16 cellular contexts compared by ENCODE assay signal in the genomic region with DNA sequence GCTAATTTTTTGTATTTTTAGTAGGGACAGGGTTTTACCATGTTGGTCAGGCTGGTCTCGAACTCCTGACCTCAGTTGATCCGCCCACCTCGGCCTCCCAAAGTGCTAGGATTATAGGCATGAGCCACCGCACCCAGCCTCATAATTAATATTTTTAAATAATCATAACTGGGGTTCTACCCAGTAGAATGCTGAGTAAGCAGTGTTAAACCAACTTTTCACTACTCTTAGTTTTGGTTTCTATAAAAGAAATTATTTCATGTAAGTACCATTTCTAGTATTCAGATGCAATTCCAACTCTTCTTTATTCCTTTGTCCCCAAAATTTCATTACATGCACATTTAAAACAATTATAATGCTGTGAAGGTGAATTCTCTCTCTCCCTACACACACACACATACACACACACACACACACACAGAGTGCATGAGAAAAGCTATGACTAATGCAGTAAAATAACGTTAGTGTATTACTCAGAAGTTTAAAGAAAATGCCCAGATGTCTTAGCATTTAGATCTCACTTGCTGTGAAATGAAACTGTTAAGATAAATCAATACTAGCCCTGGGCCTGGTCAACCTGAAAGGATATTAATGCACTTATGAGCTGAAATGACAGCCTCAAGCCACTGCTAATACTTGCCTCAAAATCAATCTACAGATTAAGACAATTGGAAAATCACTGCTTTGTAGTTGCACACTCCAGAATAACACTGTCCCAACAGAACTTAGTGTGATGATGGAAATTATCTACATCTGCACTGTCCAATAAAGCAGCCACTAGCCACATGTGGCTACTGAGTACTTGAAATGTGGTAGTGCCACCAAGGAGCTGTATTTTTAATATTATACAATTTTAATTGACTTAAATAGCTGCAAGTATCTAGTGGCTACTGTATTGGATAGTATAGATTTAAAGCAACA. TPM values are rescaled to one million over a fixed set of nuclear protein-coding genes. Genes with fewer than 3 reads are reported as not detected.
DNase-seq lines count a peak whose midpoint lies in the region; ATAC-seq and TF ChIP-seq lines count a peak whose summit lies in the region.
"Had no signal": no experiment of that assay in that cellular context is flagged by ENCODE, and none has a peak within 500 bp of the region (broad histone marks: within the 10 kb centered on the region; RNA-seq: fewer than 3 reads in every experiment).

No MANE protein-coding gene starts in this region.

- TF ChIP-seq EP300 in sigmoid colon (IDR thresholded peaks at IDR 0.05), result no peak

- TF ChIP-seq POLR2A in sigmoid colon (IDR thresholded peaks at IDR 0.05), result no peak

- no peak for ATAC-seq in Right ventricle myocardium superior (ENCODE audit: poor library complexity)
- ATAC-seq: T-cell had no signal

- H3K9me3 ChIP-seq in sigmoid colon, result no peaks in the 10 kb centered on the region
- no peaks in the 10 kb centered on the region for H3K9me3 ChIP-seq in WERI-Rb-1 (ENCODE audit: severe bottlenecking)
- H3K9me3 ChIP-seq: uterus had no signal

- no peaks in the 10 kb centered on the region for H3K36me3 Mint-ChIP-seq in activated T-cell treated with anti-CD3 and anti-CD28 coated beads, Interleukin-2, amount 50 U/mL, for 24 hours (ENCODE audit: low read depth)
- H3K36me3 Mint-ChIP-seq: T-cell had no signal

- no peak for TF ChIP-seq CTCF in brain microvascular endothelial cell (IDR thresholded peaks at IDR 0.05; ENCODE audit: low read depth, low read length, missing control alignments)
- no peak for TF ChIP-seq CTCF in sigmoid colon (IDR thresholded peaks at IDR 0.05)
- no peak for TF ChIP-seq CTCF in WERI-Rb-1 (IDR thresholded peaks at IDR 0.05; ENCODE audit: low read depth, low read length)

- H3K9me3 Mint-ChIP-seq in activated T-cell treated with anti-CD3 and anti-CD28 coated beads, Interleukin-2, amount 50 U/mL, for 24 hours, result no peaks in the 10 kb centered on the region
- H3K9me3 Mint-ChIP-seq: T-cell had no signal

- H3K36me3 ChIP-seq in brain microvascular endothelial cell (replicated peaks), result no peaks in the 10 kb centered on the region
- H3K36me3 ChIP-seq in sigmoid colon, result peaks cover 0 to 27% (median 5%) of the 10 kb centered on the region in 4 donors
- H3K36me3 ChIP-seq in WERI-Rb-1, result peaks cover 14% of the 10 kb centered on the region
- H3K36me3 ChIP-seq: uterus had no signal

- H3K4me3 Mint-ChIP-seq in activated T-cell treated with anti-CD3 and anti-CD28 coated beads, Interleukin-2, amount 50 U/mL, for 24 hours, result no peak overlapping the region
- H3K4me3 Mint-ChIP-seq: T-cell had no signal

- 70 to 79% methylated on average over 5 of the region's 5 CpGs for whole genome bisulfite sequencing in sigmoid colon, 2 donors

- H3K27ac ChIP-seq in brain microvascular endothelial cell (no peak overlapping the region), sigmoid colon (no peak overlapping the region), WERI-Rb-1 (no peak overlapping the region)
- H3K27ac ChIP-seq: uterus had no signal

- H3K27me3 Mint-ChIP-seq in activated T-cell treated with anti-CD3 and anti-CD28 coated beads, Interleukin-2, amount 50 U/mL, for 24 hours, result peaks cover 36% of the 10 kb centered on the region

- H3K27me3 ChIP-seq in brain microvascular endothelial cell (replicated peaks) (no peaks in the 10 kb centered on the region), sigmoid colon (no peaks in the 10 kb centered on the region), WERI-Rb-1 (ENCODE audit: insufficient read depth, low read depth, severe bottlenecking) (no peaks in the 10 kb centered on the region)
- H3K27me3 ChIP-seq: uterus had no signal

- in situ Hi-C loops in brain microvascular endothelial cell (cut with HindIII; ENCODE audit: low pct_ligation_motif_present, low sequenced_read_pairs), result no loop called here

- intact Hi-C loops in sigmoid colon (cut with DNase I) (no loop called here), Right ventricle myocardium superior (cut with DNase I) (no loop called here)

- peaks cover 0 to 7% (median 2%) of the 10 kb centered on the region in 4 donors for H3K4me1 ChIP-seq in sigmoid colon
- H3K4me1 ChIP-seq: uterus had no signal

- no peaks in the 10 kb centered on the region for H3K4me1 Mint-ChIP-seq in activated T-cell treated with anti-CD3 and anti-CD28 coated beads, Interleukin-2, amount 50 U/mL, for 24 hours (ENCODE audit: low read depth)

- no peak overlapping the region for H3K4me3 ChIP-seq in brain microvascular endothelial cell (ENCODE audit: low read depth, low read length)
- no peak overlapping the region for H3K4me3 ChIP-seq in sigmoid colon
- H3K4me3 ChIP-seq in WERI-Rb-1 (ENCODE audit: low read depth, low read length), result no peak overlapping the region
- H3K4me3 ChIP-seq: uterus had no signal

- peak; percentile 51 for DNase-seq in AG08395 (ENCODE audit: low spot score)
- peak; percentile 15 for DNase-seq in HS-27A (ENCODE audit: low read depth)
- DNase-seq in brain microvascular endothelial cell, result peak; percentile 69
- DNase-seq in iris pigment epithelial cell (ENCODE audit: low read depth), result peak; percentile 72
- DNase-seq in sigmoid colon, result no peak
- no peak for DNase-seq in Right ventricle myocardium superior
- DNase-seq in activated T-cell treated with anti-CD3 and anti-CD28 coated beads, Interleukin-2, amount 50 U/mL, for 24 hours, result no peak
- DNase-seq in WERI-Rb-1, result no peak
- DNase-seq: activated CD4-positive, alpha-beta T cell treated with anti-CD3 and anti-CD28 coated beads for 4 hours; activated effector memory CD4-positive, alpha-beta T cell treated with Interleukin-2 at 50 U/mL for 16 hours; C1 segment of cervical spinal cord; cerebellar nuclear complex; GF-D8; NCI-H2081; T-cell; uterus had no signal

- no peak overlapping the region for H3K27ac Mint-ChIP-seq in activated T-cell treated with anti-CD3 and anti-CD28 coated beads, Interleukin-2, amount 50 U/mL, for 24 hours
- H3K27ac Mint-ChIP-seq: T-cell had no signal

RNA-seq across cellular contexts. Expression of gene PTPN21, which starts 36.0 kb away (rescaled TPM):
- 10 to 100 TPM; 13.7 to 29.1 (median 17.5) TPM for total RNA-seq in sigmoid colon
- 10 to 100 TPM in 1 of 3 donors, 1 to 10 TPM in 2; 7.3 to 12.6 (median 9.5) TPM for polyA plus RNA-seq in sigmoid colon
- total RNA-seq in Right ventricle myocardium superior, result 32.2 TPM

RNA-seq across cellular contexts. Expression of gene ZC3H14, which starts 44.0 kb away (rescaled TPM):
- total RNA-seq in sigmoid colon (10 to 100 TPM; 80.4 to 89.5 (median 83.7) TPM), Right ventricle myocardium superior (36.6 TPM)
- 10 to 100 TPM; 23.4 to 30.6 (median 25.0) TPM for polyA plus RNA-seq in sigmoid colon

Comparison
In these comparisons a context has a peak if more than half of its experiments do, and no peak if none do; other contexts are left out.
1. DNase-seq: peak in AG08395 (single experiment), HS-27A (single experiment), brain microvascular endothelial cell (single experiment) and iris pigment epithelial cell (single experiment); none in sigmoid colon (single experiment), Right ventricle myocardium superior (single experiment), activated T-cell treated with anti-CD3 and anti-CD28 coated beads, Interleukin-2, amount 50 U/mL, for 24 hours (single experiment) and WERI-Rb-1 (single experiment).